In genomic region chr10:3408603-3409365, GRCh38 we compare ENCODE assay signal across 21 cellular contexts.
DNase-seq lines count a peak whose midpoint lies in the region; ATAC-seq, FAIRE-seq and TF ChIP-seq lines count a peak whose summit lies in the region.
"Had no signal": no experiment of that assay in that cellular context is flagged by ENCODE, and none has a peak within 500 bp of the region (broad histone marks: within the 10 kb centered on the region; RNA-seq: fewer than 3 reads in every experiment).

No MANE protein-coding gene starts in this region.

- H2AK9ac ChIP-seq in IMR-90 (replicated peaks; ENCODE audit: low read depth, low read length, poor library complexity): no peak overlapping the region

- no peak overlapping the region for H3K18ac ChIP-seq in IMR-90 (ENCODE audit: low read depth, low read length)

- H2BK5ac ChIP-seq in IMR-90 (ENCODE audit: low read depth, low read length, poor library complexity, severe bottlenecking): no peak overlapping the region

- POLR2A ChIA-PET in IMR-90 (lab: Charles Lee; ENCODE audit: unreplicated experiment): no interaction called here
- POLR2A ChIA-PET in HepG2 (lab: Yijun Ruan, JAX): no interaction called here

- H3K4me3 ChIP-seq in IMR-90 (ENCODE audit: insufficient read depth, low read depth, low read length) (no peak overlapping the region), neural progenitor cell (no peak overlapping the region), HepG2 (replicated peaks in 1 of 3; ENCODE audit: insufficient read depth in 1 of 3, low read depth in 2 of 3, low read length in 3 of 3) (no peak overlapping the region)
- H3K4me3 ChIP-seq: sigmoid colon, tibial artery had no signal

- no peak overlapping the region for H2BK15ac ChIP-seq in IMR-90 (ENCODE audit: low read depth, low read length)

- in situ Hi-C loops in IMR-90 (cut with MboI; ENCODE audit: low sequenced_read_pairs): no loop called here
- in situ Hi-C loops in HepG2 (cut with HindIII; ENCODE audit: extremely low pct_ligation_motif_present, low pct_unique_long_range_greater_than_20kb): no loop called here

- H3K14ac ChIP-seq in IMR-90 (replicated peaks; ENCODE audit: low read depth, low read length): no peak overlapping the region

- no peak overlapping the region for H3K4ac ChIP-seq in IMR-90 (ENCODE audit: low read depth, low read length)

- no peaks in the 10 kb centered on the region for H3K79me1 ChIP-seq in IMR-90 (ENCODE audit: low read depth in 1 of 2, low read length in 2 of 2)

- H3K79me2 ChIP-seq in neural progenitor cell (ENCODE audit: low read depth) (no peaks in the 10 kb centered on the region), HepG2 (ENCODE audit: insufficient read depth, low read length) (no peaks in the 10 kb centered on the region)

- no peak overlapping the region for H3K27ac ChIP-seq in IMR-90 (ENCODE audit: insufficient read depth, low read length)
- H3K27ac ChIP-seq in neural progenitor cell: no peak overlapping the region
- no peak overlapping the region for H3K27ac ChIP-seq in HepG2 (ENCODE audit: extremely low read length, insufficient read depth, low read length)
- H3K27ac ChIP-seq: brain microvascular endothelial cell, sigmoid colon, tibial artery had no signal

- H3K9me3 Mint-ChIP-seq in memory B cell (peaks cover 4% of the 10 kb centered on the region), neural progenitor cell (peaks cover 13% of the 10 kb centered on the region)

- H3F3A ChIP-seq in neural progenitor cell (ENCODE audit: low read depth): no peaks in the 10 kb centered on the region

- H3K4me3 Mint-ChIP-seq in memory B cell: no peak overlapping the region
- no peak overlapping the region for H3K4me3 Mint-ChIP-seq in neural progenitor cell
- H3K4me3 Mint-ChIP-seq: H9 had no signal

- no peak overlapping the region for H4K8ac ChIP-seq in IMR-90 (ENCODE audit: low read depth in 2 of 2, low read length in 2 of 2)

- H4K5ac ChIP-seq in IMR-90 (ENCODE audit: low read depth, low read length): no peak overlapping the region

- H3K27me3 ChIP-seq in IMR-90 (ENCODE audit: control insufficient read depth, insufficient read depth, low read length) (peaks cover 2% of the 10 kb centered on the region; the same call in 1 of the 2 replicates), neural progenitor cell (no peaks in the 10 kb centered on the region), HepG2 (ENCODE audit: control insufficient read depth in 1 of 2, insufficient read depth in 2 of 2, low read length in 2 of 2) (peaks cover 7 to 38% of the 10 kb centered on the region in 2 experiments; a peak in 4 of 5 replicates)
- H3K27me3 ChIP-seq: brain microvascular endothelial cell, sigmoid colon, tibial artery had no signal

- no peak overlapping the region for H4K91ac ChIP-seq in IMR-90 (ENCODE audit: insufficient read depth, low read depth, low read length)

- DNase-seq in GM18507 (ENCODE audit: extremely low spot score, insufficient read length, low read depth) (no peak), IMR-90 (no peak), memory B cell (ENCODE audit: low spot score in 2 of 2) (no peak), neural progenitor cell (ENCODE audit: low spot score) (no peak), HepG2 (ENCODE audit: low spot score) (no peak), NCI-H1105 treated with DMSO at 0.1 percent for 48 hours (lab: John Stamatoyannopoulos, UW) (no peak)
- DNase-seq in activated effector memory CD4-positive, alpha-beta T cell treated with Interleukin-2 at 50 U/mL for 16 hours: no peak
- DNase-seq: brain microvascular endothelial cell; DMS153; glutamatergic neuron; H9; left ventricle myocardium superior; NCI-H2227 treated with DMSO at 0.1 percent for 48 hours; sigmoid colon; stimulated activated naive CD4-positive, alpha-beta T cell; tibial artery had no signal

- intact Hi-C loops in IMR-90 (cut with micrococcal nuclease): no loop called here
- intact Hi-C loops in HepG2 (cut with micrococcal nuclease; ENCODE audit: unreplicated experiment): no loop called here

- H4K20me1 ChIP-seq in IMR-90 (ENCODE audit: insufficient read depth, low read length) (no peaks in the 10 kb centered on the region), neural progenitor cell (ENCODE audit: low read depth) (no peaks in the 10 kb centered on the region), HepG2 (ENCODE audit: insufficient read depth, low read length) (no peaks in the 10 kb centered on the region)

- no peak overlapping the region for H3K56ac ChIP-seq in IMR-90 (ENCODE audit: extremely low read depth, insufficient read depth, low read length)

- H3K4me1 Mint-ChIP-seq in memory B cell (peaks cover 7% of the 10 kb centered on the region), neural progenitor cell (peaks cover 2% of the 10 kb centered on the region)

- peak overlapping the region; percentile 70 for H2AK5ac ChIP-seq in IMR-90 (ENCODE audit: low read depth, low read length)

- no peak overlapping the region for H2BK120ac ChIP-seq in IMR-90 (ENCODE audit: low read depth, low read length)

- no peak for TF ChIP-seq RAD21 in IMR-90 (IDR thresholded peaks at IDR 0.05; ENCODE audit: low read length)
- no peak for TF ChIP-seq RAD21 in HepG2 (CRISPR knock-in tag; IDR thresholded peaks at IDR 0.05)

- H3K36me3 Mint-ChIP-seq in memory B cell: no peaks in the 10 kb centered on the region
- H3K36me3 Mint-ChIP-seq in neural progenitor cell: peaks cover 2% of the 10 kb centered on the region

- H3K27ac Mint-ChIP-seq in memory B cell (no peak overlapping the region), neural progenitor cell (no peak overlapping the region)
- H3K27ac Mint-ChIP-seq: H9 had no signal

- ATAC-seq in GM19463 (IDR thresholded peaks at IDR 0.05; ENCODE audit: unreplicated experiment) (peak; percentile 65), IMR-90 (ENCODE audit: low read depth) (no peak), memory B cell (ENCODE audit: low read depth) (peak; percentile 51), HepG2 (no peak)
- ATAC-seq: left ventricle myocardium superior, Panc1 had no signal

- H3K27me3 Mint-ChIP-seq in memory B cell (peaks cover 6% of the 10 kb centered on the region), neural progenitor cell (ENCODE audit: insufficient read depth, low read depth) (peaks cover 5% of the 10 kb centered on the region)

- FAIRE-seq in GM18507 (lab: Jason Lieb, UNC): peak; percentile 44
- FAIRE-seq in HepG2 (lab: Jason Lieb, UNC): no peak
- FAIRE-seq: colon, GM12892, HTR-8/SVneo had no signal

- H3K9me1 ChIP-seq in IMR-90 (ENCODE audit: insufficient read depth, low read length): peaks cover 3% of the 10 kb centered on the region; the same call in 1 of the 2 replicates

- H3K9me3 ChIP-seq in IMR-90 (ENCODE audit: control insufficient read depth, insufficient read depth, low read length) (peaks cover 4% of the 10 kb centered on the region), neural progenitor cell (ENCODE audit: low read depth) (no peaks in the 10 kb centered on the region), HepG2 (ENCODE audit: low read length) (no peaks in the 10 kb centered on the region)
- H3K9me3 ChIP-seq: tibial artery had no signal

- BruUV-seq in IMR-90 (replicated peaks; lab: Mats Ljungman, UMichigan) (no TSS peak), HepG2 (replicated peaks; lab: Mats Ljungman, UMichigan) (no TSS peak)

- H3K4me2 ChIP-seq in IMR-90 (ENCODE audit: low read depth, low read length) (no peak overlapping the region), neural progenitor cell (no peak overlapping the region), HepG2 (ENCODE audit: low read depth, low read length) (no peak overlapping the region)

- TF ChIP-seq POLR2A in IMR-90 (IDR thresholded peaks at IDR 0.05; ENCODE audit: low read depth, low read length) (no peak), HepG2 (IDR thresholded peaks at IDR 0.05; ENCODE audit: insufficient read depth in 1 of 2, low read depth in 2 of 2, low read length in 2 of 2) (no peak)

- H3K9ac ChIP-seq in IMR-90 (ENCODE audit: low read depth, low read length) (no peak overlapping the region), neural progenitor cell (no peak overlapping the region), HepG2 (ENCODE audit: insufficient read depth, low read depth, low read length) (no peak overlapping the region)

- WGBS in IMR-90 (ENCODE audit: extremely low coverage in 2 of 2, insufficient read length in 1 of 2), 2 experiments: 97% methylated on average over 4 of the region's 6 CpGs; no CpG with 5 or more reads in 1 of the 2 experiments
- WGBS in HepG2 (ENCODE audit: low lambda C conversion rate): 4% methylated on average over 6 of the region's 6 CpGs

- no peak overlapping the region for H2BK20ac ChIP-seq in IMR-90 (ENCODE audit: low read depth, low read length)

- CTCF ChIA-PET in IMR-90 (lab: Yijun Ruan, JAX): no interaction called here
- CTCF ChIA-PET in HepG2 (lab: Yijun Ruan, JAX; ENCODE audit: low intra/inter-chr PET ratio, low total read pairs): no interaction called here

- TF ChIP-seq CTCF in IMR-90 (conservative IDR thresholded peaks at IDR 0.05; ENCODE audit: low read depth, low read length) (no peak), neural progenitor cell (IDR thresholded peaks at IDR 0.05) (no peak), HepG2 (CRISPR knock-in tag; IDR thresholded peaks at IDR 0.05) (no peak)

- TF ChIP-seq EP300 in HepG2 (IDR thresholded peaks at IDR 0.05; ENCODE audit: low read depth in 2 of 2, low read length in 2 of 2) (no peak), HepG2 (CRISPR knock-in tag; IDR thresholded peaks at IDR 0.05; ENCODE audit: borderline replicate concordance) (no peak)

- dilution Hi-C loops in IMR-90 (cut with HindIII; ENCODE audit: low sequenced_read_pairs, unreplicated experiment): no loop called here

- H3K23ac ChIP-seq in IMR-90 (ENCODE audit: low read depth, low read length): no peak overlapping the region

- H3K36me3 ChIP-seq in IMR-90 (ENCODE audit: control insufficient read depth, insufficient read depth, low read length): no peaks in the 10 kb centered on the region
- H3K36me3 ChIP-seq in neural progenitor cell: no peaks in the 10 kb centered on the region
- H3K36me3 ChIP-seq in HepG2 (replicated peaks in 1 of 2; ENCODE audit: control insufficient read depth in 1 of 2, insufficient read depth in 2 of 2, low read length in 2 of 2): no peaks in the 10 kb centered on the region
- H3K36me3 ChIP-seq: brain microvascular endothelial cell, sigmoid colon, tibial artery had no signal

- H3K4me1 ChIP-seq in IMR-90 (ENCODE audit: control insufficient read depth, insufficient read depth, low read length): peaks cover 2% of the 10 kb centered on the region; the same call in 1 of the 2 replicates
- H3K4me1 ChIP-seq in neural progenitor cell: no peaks in the 10 kb centered on the region
- H3K4me1 ChIP-seq in HepG2 (ENCODE audit: insufficient read depth, low read length): no peaks in the 10 kb centered on the region
- H3K4me1 ChIP-seq: tibial artery had no signal

- H2AFZ ChIP-seq in IMR-90 (replicated peaks; ENCODE audit: low read length, poor library complexity): no peak overlapping the region
- no peak overlapping the region for H2AFZ ChIP-seq in neural progenitor cell (replicated peaks)
- no peak overlapping the region for H2AFZ ChIP-seq in HepG2 (ENCODE audit: low read length)

TF ChIP-seq in IMR-90, 13 proteins besides CTCF, POLR2A, EP300 and RAD21 (continues in another document):
- TF ChIP-seq SMC3 (IDR thresholded peaks at IDR 0.05; ENCODE audit: low read depth, low read length) (no peak), MXI1 (IDR thresholded peaks at IDR 0.05; ENCODE audit: borderline replicate concordance, low read depth, low read length) (no peak)

Comparison
In these comparisons a context has a peak if more than half of its experiments do, and no peak if none do; other contexts are left out.
1. ATAC-seq: peak in GM19463 (single experiment) and memory B cell (single experiment); none in IMR-90 (single experiment) and HepG2 (single experiment).